ENCODE assay signal across 9 cellular contexts in genomic region chr5:135208555-135209494, GRCh38.
DNase-seq lines count a peak whose midpoint lies in the region; ATAC-seq, FAIRE-seq and TF ChIP-seq lines count a peak whose summit lies in the region.
"Had no signal": no experiment of that assay in that cellular context is flagged by ENCODE, and none has a peak within 500 bp of the region (broad histone marks: within the 10 kb centered on the region; RNA-seq: fewer than 3 reads in every experiment).

No MANE protein-coding gene starts in this region.

- TF ChIP-seq CTCF in left ventricle myocardium inferior (IDR thresholded peaks at IDR 0.05; ENCODE audit: borderline replicate concordance) (no peak), keratinocyte (optimal IDR thresholded peaks at IDR 0.05 in 1 of 3, IDR thresholded peaks at IDR 0.05 in 1 of 3, conservative IDR thresholded peaks at IDR 0.05 in 1 of 3; ENCODE audit: extremely low read depth in 1 of 3, insufficient read depth in 2 of 3, low read length in 3 of 3) (peak in 1 of 3 experiments; percentile 35), body of pancreas (IDR thresholded peaks at IDR 0.05) (no peak)

- peaks cover 5% of the 10 kb centered on the region for H3K9me3 ChIP-seq in left ventricle myocardium inferior (replicated peaks)
- H3K9me3 ChIP-seq in keratinocyte (ENCODE audit: control insufficient read depth, low read depth, low read length): no peaks in the 10 kb centered on the region
- no peaks in the 10 kb centered on the region for H3K9me3 ChIP-seq in aorta (ENCODE audit: control insufficient read depth, low read length)
- H3K9me3 ChIP-seq in body of pancreas: no peaks in the 10 kb centered on the region

- no peaks in the 10 kb centered on the region for H3K4me1 ChIP-seq in left ventricle myocardium inferior
- peaks cover 5% of the 10 kb centered on the region for H3K4me1 ChIP-seq in keratinocyte (ENCODE audit: control insufficient read depth, extremely low read depth, insufficient read depth, low read length)
- H3K4me1 ChIP-seq in aorta (ENCODE audit: control insufficient read depth in 1 of 2, insufficient read depth in 2 of 2, low read length in 2 of 2): peaks cover 0 to 5% of the 10 kb centered on the region in 2 donors
- H3K4me1 ChIP-seq in body of pancreas: no peaks in the 10 kb centered on the region

- intact Hi-C loops in Right ventricle myocardium inferior (cut with DNase I) (no loop called here), left ventricle myocardium inferior (cut with micrococcal nuclease) (no loop called here), aorta (cut with DNase I) (loop anchor here (2.0 to 5.0 kb wide), 2 partner anchors 33 to 38 kb away; no protein-coding TSS in a partner anchor), body of pancreas (cut with DNase I) (no loop called here)

- peaks cover 20% of the 10 kb centered on the region for H3K27me3 ChIP-seq in left ventricle myocardium inferior (ENCODE audit: low read depth)
- no peaks in the 10 kb centered on the region for H3K27me3 ChIP-seq in keratinocyte (ENCODE audit: control insufficient read depth, extremely low read depth, insufficient read depth, low read length)
- no peaks in the 10 kb centered on the region for H3K27me3 ChIP-seq in aorta (ENCODE audit: control insufficient read depth in 1 of 2, insufficient read depth in 2 of 2, low read length in 1 of 2)
- H3K27me3 ChIP-seq in body of pancreas: no peaks in the 10 kb centered on the region

- no peak for TF ChIP-seq POLR2A in body of pancreas (IDR thresholded peaks at IDR 0.05)

- H3K9me3 Mint-ChIP-seq in activated naive CD8-positive, alpha-beta T cell treated with anti-CD3 and anti-CD28 coated beads, Interleukin-2, amount 50 U/mL, for 24 hours: peaks cover 5% of the 10 kb centered on the region

- ATAC-seq in Right ventricle myocardium inferior (peak; percentile 23), aorta (ENCODE audit: low FRiP score) (peak; percentile 86), body of pancreas (no peak)
- ATAC-seq in activated naive CD8-positive, alpha-beta T cell treated with anti-CD3 and anti-CD28 coated beads, Interleukin-2, amount 50 U/mL, for 24 hours: peak; percentile 33

- no peaks in the 10 kb centered on the region for H3K36me3 ChIP-seq in left ventricle myocardium inferior
- H3K36me3 ChIP-seq in keratinocyte (ENCODE audit: control insufficient read depth in 2 of 2, extremely low read depth in 1 of 2, insufficient read depth in 2 of 2, low read length in 2 of 2): no peaks in the 10 kb centered on the region
- no peaks in the 10 kb centered on the region for H3K36me3 ChIP-seq in aorta (ENCODE audit: control insufficient read depth in 1 of 2, insufficient read depth in 2 of 2, low read length in 1 of 2)
- no peaks in the 10 kb centered on the region for H3K36me3 ChIP-seq in body of pancreas (replicated peaks in 1 of 2; ENCODE audit: insufficient read depth in 1 of 2, low read depth in 2 of 2)

- WGBS in aorta, 2 donors: 27 to 29% methylated on average over 10 of the region's 10 CpGs
- WGBS in body of pancreas, 2 donors: 60 to 70% methylated on average over 9 to 10 of the region's 10 CpGs

- no peak overlapping the region for H3K27ac ChIP-seq in left ventricle myocardium inferior (replicated peaks)
- no peak overlapping the region for H3K27ac ChIP-seq in keratinocyte (ENCODE audit: control insufficient read depth, insufficient read depth, low read length)
- H3K27ac ChIP-seq in aorta (ENCODE audit: low read depth in 1 of 2, low read length in 2 of 2): peak overlapping the region; percentile 53 to 89
- H3K27ac ChIP-seq in body of pancreas: no peak overlapping the region

- H3K9me1 ChIP-seq in keratinocyte (ENCODE audit: control insufficient read depth, extremely low read depth, insufficient read depth, low read length): no peaks in the 10 kb centered on the region

- H3K4me1 Mint-ChIP-seq in activated naive CD8-positive, alpha-beta T cell treated with anti-CD3 and anti-CD28 coated beads, Interleukin-2, amount 50 U/mL, for 24 hours: no peaks in the 10 kb centered on the region
- H3K4me1 Mint-ChIP-seq: central memory CD8-positive, alpha-beta T cell had no signal

- no peaks in the 10 kb centered on the region for H3K79me2 ChIP-seq in keratinocyte (ENCODE audit: control insufficient read depth, insufficient read depth, low read length)

- no peak overlapping the region for H2AFZ ChIP-seq in keratinocyte (ENCODE audit: control insufficient read depth, low read length)

- peak; percentile 17 for FAIRE-seq in keratinocyte (lab: Jason Lieb, UNC)

- no peak overlapping the region for H3K4me3 Mint-ChIP-seq in activated naive CD8-positive, alpha-beta T cell treated with anti-CD3 and anti-CD28 coated beads, Interleukin-2, amount 50 U/mL, for 24 hours
- H3K4me3 Mint-ChIP-seq: central memory CD8-positive, alpha-beta T cell had no signal

- H3K4me3 ChIP-seq in left ventricle myocardium inferior (no peak overlapping the region), keratinocyte (ENCODE audit: control insufficient read depth in 2 of 3, extremely low read depth in 1 of 3, insufficient read depth in 2 of 3, low read depth in 1 of 3, low read length in 3 of 3) (no peak overlapping the region), aorta (ENCODE audit: low read length in 2 of 2) (no peak overlapping the region), body of pancreas (no peak overlapping the region)

- peaks cover under 1% of the 10 kb centered on the region for H3K36me3 Mint-ChIP-seq in activated naive CD8-positive, alpha-beta T cell treated with anti-CD3 and anti-CD28 coated beads, Interleukin-2, amount 50 U/mL, for 24 hours (ENCODE audit: low read depth)

- no peaks in the 10 kb centered on the region for H4K20me1 ChIP-seq in keratinocyte (ENCODE audit: control insufficient read depth, extremely low read depth, insufficient read depth, low read length)

- no peak overlapping the region for H3K27ac Mint-ChIP-seq in activated naive CD8-positive, alpha-beta T cell treated with anti-CD3 and anti-CD28 coated beads, Interleukin-2, amount 50 U/mL, for 24 hours

- H3K27me3 Mint-ChIP-seq in activated naive CD8-positive, alpha-beta T cell treated with anti-CD3 and anti-CD28 coated beads, Interleukin-2, amount 50 U/mL, for 24 hours: peaks cover 7% of the 10 kb centered on the region

- H3K4me2 ChIP-seq in keratinocyte (ENCODE audit: control insufficient read depth, extremely low read depth, insufficient read depth, low read depth, low read length): no peak overlapping the region

- no peak for DNase-seq in Right ventricle myocardium inferior (ENCODE audit: missing footprints)
- DNase-seq in left ventricle myocardium inferior: no peak
- DNase-seq in activated naive CD8-positive, alpha-beta T cell treated with anti-CD3 and anti-CD28 coated beads, Interleukin-2, amount 50 U/mL, for 24 hours: no peak
- no peak for DNase-seq in keratinocyte (ENCODE audit: low read depth, low spot score)
- peak; percentile 83 to 91 for DNase-seq in aorta
- DNase-seq in NCI-H1436 treated with DMSO at 0.1 percent for 48 hours (lab: John Stamatoyannopoulos, UW): no peak
- no peak for DNase-seq in NCI-H1417 treated with DMSO at 0.1 percent for 48 hours (lab: John Stamatoyannopoulos, UW)
- no peak for DNase-seq in body of pancreas

- H3K9ac ChIP-seq in keratinocyte (ENCODE audit: control insufficient read depth, extremely low read depth, insufficient read depth, low read length): no peak overlapping the region

- dilution Hi-C loops in keratinocyte (cut with MboI; ENCODE audit: extremely low pct_ligation_motif_present, low sequenced_read_pairs): no loop called here

Comparison
In these comparisons a context has a peak if more than half of its experiments do, and no peak if none do; other contexts are left out.
1. DNase-seq: peak in aorta (2 of 2); none in Right ventricle myocardium inferior (single experiment), left ventricle myocardium inferior (single experiment), activated naive CD8-positive, alpha-beta T cell treated with anti-CD3 and anti-CD28 coated beads, Interleukin-2, amount 50 U/mL, for 24 hours (single experiment), keratinocyte (single experiment), NCI-H1436 treated with DMSO at 0.1 percent for 48 hours (single experiment), NCI-H1417 treated with DMSO at 0.1 percent for 48 hours (single experiment) and body of pancreas (0 of 4).
2. H3K27ac ChIP-seq: peak in aorta (2 of 2); none in left ventricle myocardium inferior (single experiment), keratinocyte (single experiment) and body of pancreas (0 of 4).
3. intact Hi-C loops: an anchor here in aorta (2.0 to 5.0 kb wide); none called in Right ventricle myocardium inferior, left ventricle myocardium inferior and body of pancreas.